In the genomic region with DNA sequence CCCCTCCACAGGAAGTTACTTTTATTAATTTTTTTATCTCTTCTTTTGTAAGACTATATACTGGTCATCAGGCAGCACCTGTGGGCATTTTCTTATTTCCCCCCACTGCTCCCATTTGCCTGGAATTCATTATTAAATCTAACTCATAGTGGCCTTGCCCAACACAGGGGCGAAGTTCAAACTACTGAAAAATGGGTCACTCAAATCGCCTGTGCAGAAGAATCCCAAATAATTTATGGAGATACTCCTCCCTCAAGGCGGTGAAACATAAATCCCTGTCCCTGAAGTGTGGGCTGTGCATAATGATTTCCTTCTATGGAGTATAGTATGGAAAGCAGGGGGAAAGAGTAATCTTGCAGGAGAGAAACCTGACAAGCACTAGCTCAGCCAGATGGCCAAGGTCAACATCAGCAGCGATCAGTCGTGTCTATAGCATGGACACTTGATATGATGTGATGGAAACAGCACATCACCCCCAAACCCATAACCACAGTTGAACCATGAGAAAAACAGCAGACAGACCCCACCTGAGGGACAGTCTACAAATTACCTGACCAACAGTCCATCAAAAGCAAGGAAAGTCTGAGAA, we compare ENCODE assay signal across 1 cellular context.
TF ChIP-seq lines count a peak whose summit lies in the region.

No MANE protein-coding gene starts in this region.

TF ChIP-seq in A549, 52 proteins besides CTCF, POLR2A, EP300 and RAD21:
- TF ChIP-seq CEBPB (IDR thresholded peaks at IDR 0.05): no peak
- no peak for TF ChIP-seq ZFP36 (IDR thresholded peaks at IDR 0.05; ENCODE audit: borderline replicate concordance, partially characterized antibody)
- TF ChIP-seq CHD2 (IDR thresholded peaks at IDR 0.05; ENCODE audit: low read length, partially characterized antibody): no peak
- TF ChIP-seq, protein P1, sequence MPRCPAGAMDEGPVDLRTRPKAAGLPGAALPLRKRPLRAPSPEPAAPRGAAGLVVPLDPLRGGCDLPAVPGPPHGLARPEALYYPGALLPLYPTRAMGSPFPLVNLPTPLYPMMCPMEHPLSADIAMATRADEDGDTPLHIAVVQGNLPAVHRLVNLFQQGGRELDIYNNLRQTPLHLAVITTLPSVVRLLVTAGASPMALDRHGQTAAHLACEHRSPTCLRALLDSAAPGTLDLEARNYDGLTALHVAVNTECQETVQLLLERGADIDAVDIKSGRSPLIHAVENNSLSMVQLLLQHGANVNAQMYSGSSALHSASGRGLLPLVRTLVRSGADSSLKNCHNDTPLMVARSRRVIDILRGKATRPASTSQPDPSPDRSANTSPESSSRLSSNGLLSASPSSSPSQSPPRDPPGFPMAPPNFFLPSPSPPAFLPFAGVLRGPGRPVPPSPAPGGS (IDR thresholded peaks at IDR 0.05): no peak
- no peak for TF ChIP-seq RNF2 (IDR thresholded peaks at IDR 0.05; ENCODE audit: borderline replicate concordance, low read depth)
- no peak for TF ChIP-seq MYC (IDR thresholded peaks at IDR 0.05; ENCODE audit: borderline replicate concordance, low read length)
- no peak for TF ChIP-seq PHF8 (IDR thresholded peaks at IDR 0.05; ENCODE audit: borderline replicate concordance, low read depth)
- no peak for TF ChIP-seq CBX8 (IDR thresholded peaks at IDR 0.05)
- TF ChIP-seq HDAC2 (IDR thresholded peaks at IDR 0.05): no peak
- TF ChIP-seq SREBF2 (IDR thresholded peaks at IDR 0.05): no peak
- no peak for TF ChIP-seq GATA3 (IDR thresholded peaks at IDR 0.05; ENCODE audit: borderline replicate concordance)
- TF ChIP-seq HEYL (CRISPR knock-in tag; IDR thresholded peaks at IDR 0.05): no peak
